ENCODE assay signal across 30 cellular contexts in genomic region chr20:21230686-21231085, GRCh38.
"Had no signal": no experiment of that assay in that cellular context is flagged by ENCODE, and none has a peak within 500 bp of the region (broad histone marks: within the 10 kb centered on the region; RNA-seq: fewer than 3 reads in every experiment).

No MANE protein-coding gene starts in this region.

- H3K4me3 ChIP-seq: esophagus muscularis mucosa, gastrocnemius medialis, heart left ventricle had no signal

- H3K36me3 ChIP-seq: brain microvascular endothelial cell had no signal

- H3K9me3 ChIP-seq: esophagus muscularis mucosa, gastrocnemius medialis, heart left ventricle had no signal

- ATAC-seq: activated CD4-positive, CD25-positive, alpha-beta regulatory T cell treated with anti-CD3 and anti-CD28 coated beads, Interleukin-2, amount 50 U/mL, for 24 hours; activated CD8-positive, alpha-beta T cell treated with anti-CD3 and anti-CD28 coated beads for 36 hours; activated T-cell treated with anti-CD3 and anti-CD28 coated beads, Interleukin-2, amount 50 U/mL, for 4 hours; activated T-helper 17 cell treated with anti-CD3 and anti-CD28 coated beads, Interleukin-2, amount 50 U/mL, for 72 hours; effector memory CD8-positive, alpha-beta T cell; foreskin keratinocyte; gastrocnemius medialis; heart left ventricle; T-helper 17 cell had no signal

- H3K27ac ChIP-seq: brain microvascular endothelial cell, esophagus muscularis mucosa, foreskin keratinocyte, gastrocnemius medialis, heart left ventricle, WERI-Rb-1 had no signal

- DNase-seq: activated B cell treated with CpG ODN at 0.5 μM for 24 hours; activated CD4-positive, alpha-beta T cell treated with anti-CD3 and anti-CD28 coated beads for 48 hours; activated CD4-positive, alpha-beta T cell treated with anti-CD3 and anti-CD28 coated beads, Interleukin-2, amount 50 U/mL, for 1 hour; activated CD4-positive, alpha-beta T cell treated with anti-CD3 and anti-CD28 coated beads, Interleukin-2, amount 50 U/mL, for 48 hours; activated CD8-positive, alpha-beta memory T cell treated with anti-CD3 and anti-CD28 coated beads for 24 hours; activated CD8-positive, alpha-beta T cell treated with anti-CD3 and anti-CD28 coated beads for 36 hours; activated effector memory CD4-positive, alpha-beta T cell treated with Interleukin-2 at 50 U/mL for 16 hours; activated gamma-delta T cell treated with Interleukin-2 at 50 U/mL for 16 hours; activated naive CD4-positive, alpha-beta T cell treated with anti-CD3 and anti-CD28 coated beads, Interleukin-2, amount 50 U/mL, for 16 hours; activated naive CD4-positive, alpha-beta T cell treated with Interleukin-2 at 50 U/mL for 16 hours; activated T-cell treated with anti-CD3 and anti-CD28 coated beads, Interleukin-2, amount 50 U/mL, for 4 hours; amniotic stem cell; anterior cingulate cortex; brain microvascular endothelial cell; cortex of kidney; dermis blood vessel endothelial cell; effector CD4-positive, alpha-beta T cell; effector memory CD8-positive, alpha-beta T cell; erythroblast; foreskin keratinocyte; gastrocnemius medialis; glutamatergic neuron; heart left ventricle; T-helper 1 cell; T-helper 17 cell; T1000; WERI-Rb-1 had no signal

- H3K4me1 ChIP-seq: foreskin keratinocyte, gastrocnemius medialis had no signal

- H3K27me3 ChIP-seq: brain microvascular endothelial cell, esophagus muscularis mucosa, foreskin keratinocyte, gastrocnemius medialis, heart left ventricle had no signal
